ENCODE assay signal across 8 cellular contexts in genomic region chr1:213070399-213070798, GRCh38.
A peak's percentile ranks its signal among the peaks of the same experiment; 100 is the strongest.
DNase-seq lines count a peak whose midpoint lies in the region; ATAC-seq lines count a peak whose summit lies in the region.

No MANE protein-coding gene starts in this region.

- ATAC-seq in GM21360 (IDR thresholded peaks at IDR 0.05; ENCODE audit: unreplicated experiment) (peak; percentile 95), HG03457 (IDR thresholded peaks at IDR 0.05; ENCODE audit: unreplicated experiment) (peak; percentile 91)

- peak; percentile 41 for DNase-seq in NCI-H1092 treated with DMSO at 0.1 percent for 48 hours (lab: John Stamatoyannopoulos, UW)
- no peak for DNase-seq in NCI-H1092 (lab: John Stamatoyannopoulos, UW)
- peak; percentile 53 to 54 for DNase-seq in SHP77 (lab: John Stamatoyannopoulos, UW)
- peak; percentile 51 for DNase-seq in fibroblast of the conjunctiva (ENCODE audit: low read depth)
- DNase-seq in GOT3 (lab: John Stamatoyannopoulos, UW) = no peak
- DNase-seq in stimulated activated CD4-positive, alpha-beta T cell treated with anti-CD3 and anti-CD28 coated beads, Interleukin-12 subunit alpha, Interleukin-12 subunit beta, amount 100 ng/mL, for 4 hours = no peak

Comparison
In these comparisons a context has a peak if more than half of its experiments do, and no peak if none do; other contexts are left out.
1. DNase-seq: peak in NCI-H1092 treated with DMSO at 0.1 percent for 48 hours (single experiment), SHP77 (2 of 2) and fibroblast of the conjunctiva (single experiment); none in NCI-H1092 (single experiment), GOT3 (single experiment) and stimulated activated CD4-positive, alpha-beta T cell treated with anti-CD3 and anti-CD28 coated beads, Interleukin-12 subunit alpha, Interleukin-12 subunit beta, amount 100 ng/mL, for 4 hours (single experiment).